17 cellular contexts compared by ENCODE assay signal in genomic region chr12:109621271-109621671, GRCh38. TPM values are rescaled to one million over a fixed set of nuclear protein-coding genes. Genes with fewer than 3 reads are reported as not detected.
DNase-seq lines count a peak whose midpoint lies in the region; ATAC-seq and TF ChIP-seq lines count a peak whose summit lies in the region.
"Had no signal": no experiment of that assay in that cellular context is flagged by ENCODE, and none has a peak within 500 bp of the region (broad histone marks: within the 10 kb centered on the region; RNA-seq: fewer than 3 reads in every experiment).

No MANE protein-coding gene starts in this region.

- POLR2A ChIA-PET in A673 (lab: Charles Lee; ENCODE audit: low non-redundant PET) (interaction anchor here (0.6 kb wide), 1 partner anchor 100 kb away, joined by 4 read pairs; no protein-coding TSS in a partner anchor), WTC11 (lab: Charles Lee) (no interaction called here)

- H3K9me3 ChIP-seq in A673 (ENCODE audit: low read depth, low read length, poor library complexity, severe bottlenecking): no peaks in the 10 kb centered on the region
- no peaks in the 10 kb centered on the region for H3K9me3 ChIP-seq in HAP-1
- H3K9me3 ChIP-seq: body of pancreas, neutrophil had no signal

- H3K27me3 Mint-ChIP-seq in WTC11 (ENCODE audit: low read depth) (no peaks in the 10 kb centered on the region; the same call in 1 of the 2 replicates), nephron progenitor cell (ENCODE audit: low read depth, poor library complexity) (peaks cover 20% of the 10 kb centered on the region)

- intact Hi-C loops in A673 (cut with micrococcal nuclease; ENCODE audit: unreplicated experiment): no loop called here

- in situ Hi-C loops in HAP-1 (cut with MboI; ENCODE audit: low sequenced_read_pairs): no loop called here

- BruUV-seq in A673 (replicated peaks; lab: Mats Ljungman, UMichigan): no TSS peak

- H3K4me3 ChIP-seq in A673 (ENCODE audit: low read depth, low read length, poor library complexity, severe bottlenecking) (peak overlapping the region; percentile 23), HAP-1 (no peak overlapping the region)
- H3K4me3 ChIP-seq: body of pancreas had no signal

- DNase-seq in A673 (ENCODE audit: low spot score) (peak; percentile 57), COLO829 (ENCODE audit: low spot score) (peak; percentile 84), RPMI7951 (ENCODE audit: low read depth) (peak; percentile 15), fibroblast of the conjunctiva (ENCODE audit: low read depth) (peak; percentile 33), WTC11 (ENCODE audit: low spot score) (no peak), nephron progenitor cell (no peak), HAP-1 (ENCODE audit: low spot score in 2 of 2) (no peak)
- DNase-seq: activated naive CD4-positive, alpha-beta T cell; C1 segment of cervical spinal cord; glutamatergic neuron; stimulated activated CD4-positive, alpha-beta T cell treated with anti-CD3 and anti-CD28 coated beads, Interleukin-2, amount 100 ng/mL, for 48 hours had no signal

- H3K27ac ChIP-seq in A673 (ENCODE audit: low read depth, low read length, poor library complexity, severe bottlenecking): peak overlapping the region; percentile 75
- H3K27ac ChIP-seq: body of pancreas, neutrophil had no signal

- CTCF ChIA-PET in A673 (lab: Charles Lee): no interaction called here
- CTCF ChIA-PET in WTC11 (lab: Charles Lee): interaction anchor here (1.2 to 1.3 kb wide), 2 partner anchors 24 to 193 kb away, joined by 4 to 6 read pairs; no protein-coding TSS in a partner anchor

- H3K27me3 ChIP-seq in A673 (replicated peaks; ENCODE audit: insufficient read depth, low read depth, low read length, poor library complexity): peaks cover 4% of the 10 kb centered on the region
- H3K27me3 ChIP-seq in HAP-1 (ENCODE audit: low read depth): peaks cover 31% of the 10 kb centered on the region
- H3K27me3 ChIP-seq: body of pancreas had no signal

- H3K4me1 Mint-ChIP-seq in WTC11: peaks cover 7% of the 10 kb centered on the region
- peaks cover 17% of the 10 kb centered on the region for H3K4me1 Mint-ChIP-seq in nephron progenitor cell

- TF ChIP-seq CTCF in A673 (conservative IDR thresholded peaks at IDR 0.05; ENCODE audit: low read depth, low read length) (no peak), WTC11 (IDR thresholded peaks at IDR 0.05) (no peak), nephron progenitor cell (IDR thresholded peaks at IDR 0.05) (no peak)

- H3K4me3 Mint-ChIP-seq in WTC11: no peak overlapping the region
- H3K4me3 Mint-ChIP-seq in nephron progenitor cell: no peak overlapping the region
- H3K4me3 Mint-ChIP-seq: T-helper 2 cell treated with Interferon-gamma antibody and Interleukin-4, amounts not matched to agents 5 μg/mL and 100 μg/mL, for 36 hours; type B pancreatic cell had no signal

- ATAC-seq in WTC11 (no peak), HG03280 (IDR thresholded peaks at IDR 0.05; ENCODE audit: unreplicated experiment) (no peak)
- ATAC-seq: sciatic nerve had no signal

- no peak overlapping the region for H3K27ac Mint-ChIP-seq in WTC11
- no peak overlapping the region for H3K27ac Mint-ChIP-seq in nephron progenitor cell
- H3K27ac Mint-ChIP-seq: T-helper 2 cell treated with Interferon-gamma antibody and Interleukin-4, amounts not matched to agents 5 μg/mL and 100 μg/mL, for 36 hours; type B pancreatic cell had no signal

- H3K36me3 Mint-ChIP-seq in WTC11 (no peaks in the 10 kb centered on the region), nephron progenitor cell (ENCODE audit: low read depth) (no peaks in the 10 kb centered on the region)
- H3K36me3 Mint-ChIP-seq: type B pancreatic cell had no signal

- H3K4me1 ChIP-seq in A673 (ENCODE audit: insufficient read depth, low read length, poor library complexity, severe bottlenecking) (peaks cover 19% of the 10 kb centered on the region), HAP-1 (no peaks in the 10 kb centered on the region)

- no peaks in the 10 kb centered on the region for H3K36me3 ChIP-seq in A673 (ENCODE audit: insufficient read depth, low read length, poor library complexity, severe bottlenecking)
- no peaks in the 10 kb centered on the region for H3K36me3 ChIP-seq in HAP-1 (replicated peaks)
- H3K36me3 ChIP-seq: neutrophil had no signal

- no peaks in the 10 kb centered on the region for H3K9me3 Mint-ChIP-seq in WTC11
- no peaks in the 10 kb centered on the region for H3K9me3 Mint-ChIP-seq in nephron progenitor cell
- H3K9me3 Mint-ChIP-seq: T-helper 2 cell treated with Interferon-gamma antibody and Interleukin-4, amounts not matched to agents 5 μg/mL and 100 μg/mL, for 36 hours; type B pancreatic cell had no signal

TF ChIP-seq in WTC11, 78 proteins besides CTCF, POLR2A, EP300 and RAD21:
- TF ChIP-seq CREB1 (CRISPR knock-in tag; IDR thresholded peaks at IDR 0.05) (no peak), MXD4 (CRISPR knock-in tag; IDR thresholded peaks at IDR 0.05; ENCODE audit: borderline replicate concordance) (no peak), NFE2L1 (CRISPR knock-in tag; IDR thresholded peaks at IDR 0.05) (no peak), TEAD4 (CRISPR knock-in tag; IDR thresholded peaks at IDR 0.05) (no peak), JAZF1 (CRISPR knock-in tag; IDR thresholded peaks at IDR 0.05) (no peak), ZBTB21 (CRISPR knock-in tag; IDR thresholded peaks at IDR 0.05; ENCODE audit: borderline replicate concordance) (no peak), ZNF263 (CRISPR knock-in tag; IDR thresholded peaks at IDR 0.05; ENCODE audit: low read depth) (no peak), RORB (CRISPR knock-in tag; IDR thresholded peaks at IDR 0.05) (no peak), GRHL2 (CRISPR knock-in tag; IDR thresholded peaks at IDR 0.05; ENCODE audit: insufficient replicate concordance, severe bottlenecking) (no peak), FOXP1 (CRISPR knock-in tag; IDR thresholded peaks at IDR 0.05; ENCODE audit: borderline replicate concordance) (no peak), CBFB (CRISPR knock-in tag; IDR thresholded peaks at IDR 0.05; ENCODE audit: low read depth) (no peak), ATF1 (CRISPR knock-in tag; IDR thresholded peaks at IDR 0.05) (no peak), PRRX2 (CRISPR knock-in tag; IDR thresholded peaks at IDR 0.05) (no peak), JUN (CRISPR knock-in tag; IDR thresholded peaks at IDR 0.05) (no peak)
- TF ChIP-seq, protein P1, sequence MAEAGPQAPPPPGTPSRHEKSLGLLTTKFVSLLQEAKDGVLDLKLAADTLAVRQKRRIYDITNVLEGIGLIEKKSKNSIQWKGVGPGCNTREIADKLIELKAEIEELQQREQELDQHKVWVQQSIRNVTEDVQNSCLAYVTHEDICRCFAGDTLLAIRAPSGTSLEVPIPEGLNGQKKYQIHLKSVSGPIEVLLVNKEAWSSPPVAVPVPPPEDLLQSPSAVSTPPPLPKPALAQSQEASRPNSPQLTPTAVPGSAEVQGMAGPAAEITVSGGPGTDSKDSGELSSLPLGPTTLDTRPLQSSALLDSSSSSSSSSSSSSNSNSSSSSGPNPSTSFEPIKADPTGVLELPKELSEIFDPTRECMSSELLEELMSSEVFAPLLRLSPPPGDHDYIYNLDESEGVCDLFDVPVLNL (CRISPR knock-in tag; IDR thresholded peaks at IDR 0.05; ENCODE audit: borderline replicate concordance, low read depth): no peak
- TF ChIP-seq, protein P2, sequence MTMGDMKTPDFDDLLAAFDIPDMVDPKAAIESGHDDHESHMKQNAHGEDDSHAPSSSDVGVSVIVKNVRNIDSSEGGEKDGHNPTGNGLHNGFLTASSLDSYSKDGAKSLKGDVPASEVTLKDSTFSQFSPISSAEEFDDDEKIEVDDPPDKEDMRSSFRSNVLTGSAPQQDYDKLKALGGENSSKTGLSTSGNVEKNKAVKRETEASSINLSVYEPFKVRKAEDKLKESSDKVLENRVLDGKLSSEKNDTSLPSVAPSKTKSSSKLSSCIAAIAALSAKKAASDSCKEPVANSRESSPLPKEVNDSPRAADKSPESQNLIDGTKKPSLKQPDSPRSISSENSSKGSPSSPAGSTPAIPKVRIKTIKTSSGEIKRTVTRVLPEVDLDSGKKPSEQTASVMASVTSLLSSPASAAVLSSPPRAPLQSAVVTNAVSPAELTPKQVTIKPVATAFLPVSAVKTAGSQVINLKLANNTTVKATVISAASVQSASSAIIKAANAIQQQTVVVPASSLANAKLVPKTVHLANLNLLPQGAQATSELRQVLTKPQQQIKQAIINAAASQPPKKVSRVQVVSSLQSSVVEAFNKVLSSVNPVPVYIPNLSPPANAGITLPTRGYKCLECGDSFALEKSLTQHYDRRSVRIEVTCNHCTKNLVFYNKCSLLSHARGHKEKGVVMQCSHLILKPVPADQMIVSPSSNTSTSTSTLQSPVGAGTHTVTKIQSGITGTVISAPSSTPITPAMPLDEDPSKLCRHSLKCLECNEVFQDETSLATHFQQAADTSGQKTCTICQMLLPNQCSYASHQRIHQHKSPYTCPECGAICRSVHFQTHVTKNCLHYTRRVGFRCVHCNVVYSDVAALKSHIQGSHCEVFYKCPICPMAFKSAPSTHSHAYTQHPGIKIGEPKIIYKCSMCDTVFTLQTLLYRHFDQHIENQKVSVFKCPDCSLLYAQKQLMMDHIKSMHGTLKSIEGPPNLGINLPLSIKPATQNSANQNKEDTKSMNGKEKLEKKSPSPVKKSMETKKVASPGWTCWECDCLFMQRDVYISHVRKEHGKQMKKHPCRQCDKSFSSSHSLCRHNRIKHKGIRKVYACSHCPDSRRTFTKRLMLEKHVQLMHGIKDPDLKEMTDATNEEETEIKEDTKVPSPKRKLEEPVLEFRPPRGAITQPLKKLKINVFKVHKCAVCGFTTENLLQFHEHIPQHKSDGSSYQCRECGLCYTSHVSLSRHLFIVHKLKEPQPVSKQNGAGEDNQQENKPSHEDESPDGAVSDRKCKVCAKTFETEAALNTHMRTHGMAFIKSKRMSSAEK (CRISPR knock-in tag; IDR thresholded peaks at IDR 0.05; ENCODE audit: borderline replicate concordance): no peak
TF ChIP-seq in WTC11: peak in this region for 0.

RNA-seq across cellular contexts. Expression of gene MVK, which starts 47.7 kb away (rescaled TPM):
- total RNA-seq in A673 (2021): 45.4 and 56.0 TPM in 2 replicates
- total RNA-seq in RPMI7951 (2014; rRNA removed; shearing (Covaris generic)): 12.1 and 18.0 TPM in 2 replicates
- total RNA-seq in WTC11 (2021): 13.2 to 15.3 TPM (median 13.9 TPM) in 3 replicates

RNA-seq across cellular contexts. Expression of gene MMAB, which starts 48.0 kb away (rescaled TPM):
- 97.6 and 104 TPM in 2 replicates for total RNA-seq in A673 (2021)
- total RNA-seq in RPMI7951 (2014; rRNA removed; shearing (Covaris generic)): 26.1 and 33.1 TPM in 2 replicates
- total RNA-seq in WTC11 (2021): 22.0 to 28.7 TPM (median 27.4 TPM) in 3 replicates

Comparison
In these comparisons a context has a peak if more than half of its experiments do, and no peak if none do; other contexts are left out.
1. DNase-seq: peak in A673 (single experiment), COLO829 (single experiment), RPMI7951 (single experiment) and fibroblast of the conjunctiva (single experiment); none in WTC11 (single experiment), nephron progenitor cell (single experiment) and HAP-1 (0 of 2).